Comparison of ENCODE assay signal across 17 cellular contexts in the genomic region with DNA sequence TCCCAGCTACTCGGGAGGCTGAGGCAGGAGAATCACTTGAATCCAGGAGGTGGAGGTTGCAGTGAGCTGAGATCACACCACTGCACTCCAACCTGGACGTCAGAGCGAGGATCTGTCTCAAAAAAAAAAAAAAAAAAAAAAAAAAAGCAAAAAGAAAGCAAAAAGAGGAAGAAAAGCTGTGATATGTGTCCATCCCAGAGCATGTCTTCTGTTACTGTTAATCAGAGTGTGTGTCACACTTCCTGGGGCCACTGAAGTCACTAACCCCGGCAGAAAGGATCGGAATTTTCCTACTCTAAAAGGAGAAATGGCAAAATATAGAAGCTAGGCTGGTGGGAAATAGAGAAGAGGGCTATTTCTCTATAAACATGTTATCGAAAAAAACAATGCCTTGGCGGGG. TPM values are rescaled to one million over a fixed set of nuclear protein-coding genes. Genes with fewer than 3 reads are reported as not detected.
DNase-seq lines count a peak whose midpoint lies in the region; ATAC-seq and TF ChIP-seq lines count a peak whose summit lies in the region.
"Had no signal": no experiment of that assay in that cellular context is flagged by ENCODE, and none has a peak within 500 bp of the region (broad histone marks: within the 10 kb centered on the region; RNA-seq: fewer than 3 reads in every experiment).

No MANE protein-coding gene starts in this region.

- no peak for TF ChIP-seq POLR2A in heart left ventricle (IDR thresholded peaks at IDR 0.05)
- TF ChIP-seq POLR2A in thyroid gland (IDR thresholded peaks at IDR 0.05), result no peak

- H3K4me3 ChIP-seq in heart left ventricle (no peak overlapping the region), left ventricle myocardium inferior (no peak overlapping the region), left lung (no peak overlapping the region), upper lobe of right lung (no peak overlapping the region), thyroid gland (replicated peaks in 1 of 3) (no peak overlapping the region)
- H3K4me3 ChIP-seq: SJCRH30, skin epidermis, testis had no signal

- H3K9me3 ChIP-seq in heart left ventricle, result no peaks in the 10 kb centered on the region
- H3K9me3 ChIP-seq in left ventricle myocardium inferior (replicated peaks), result no peaks in the 10 kb centered on the region
- no peaks in the 10 kb centered on the region for H3K9me3 ChIP-seq in left lung
- H3K9me3 ChIP-seq in upper lobe of right lung, result no peaks in the 10 kb centered on the region
- no peaks in the 10 kb centered on the region for H3K9me3 ChIP-seq in thyroid gland
- H3K9me3 ChIP-seq: SJCRH30, testis had no signal

- ATAC-seq in heart left ventricle (peak in 3 of 4 donors; percentile 22 to 71 (median 57)), left lung (peak; percentile 79), upper lobe of right lung (peak; percentile 86), GM18873 (IDR thresholded peaks at IDR 0.05; ENCODE audit: low FRiP score, unreplicated experiment) (no peak), HG03460 (IDR thresholded peaks at IDR 0.05; ENCODE audit: unreplicated experiment) (no peak)
- ATAC-seq: WTC11 had no signal

- intact Hi-C loops in heart left ventricle (cut with DNase I) (no loop called here), left ventricle myocardium inferior (cut with micrococcal nuclease) (no loop called here), left lung (cut with DNase I) (no loop called here), upper lobe of right lung (cut with DNase I) (no loop called here), thyroid gland (cut with DNase I) (no loop called here)

- H3K27ac ChIP-seq in heart left ventricle (peak overlapping the region in 4 of 12 donors; percentile 20 to 86 (median 38)), left ventricle myocardium inferior (replicated peaks) (no peak overlapping the region), left lung (peak overlapping the region in 1 of 2 donors; percentile 86), upper lobe of right lung (no peak overlapping the region), thyroid gland (no peak overlapping the region)
- H3K27ac ChIP-seq: SJCRH30, testis had no signal

- no peak for TF ChIP-seq CTCF in heart left ventricle (IDR thresholded peaks at IDR 0.05)
- no peak for TF ChIP-seq CTCF in left ventricle myocardium inferior (IDR thresholded peaks at IDR 0.05; ENCODE audit: borderline replicate concordance)
- TF ChIP-seq CTCF in left lung (IDR thresholded peaks at IDR 0.05), result no peak
- no peak for TF ChIP-seq CTCF in upper lobe of right lung (IDR thresholded peaks at IDR 0.05)
- TF ChIP-seq CTCF in thyroid gland (IDR thresholded peaks at IDR 0.05), result no peak

- H3K36me3 ChIP-seq in heart left ventricle (peaks cover 0 to 10% (median 0%) of the 10 kb centered on the region in 9 donors), left ventricle myocardium inferior (no peaks in the 10 kb centered on the region), left lung (peaks cover 0 to 22% of the 10 kb centered on the region in 2 donors), upper lobe of right lung (no peaks in the 10 kb centered on the region), thyroid gland (no peaks in the 10 kb centered on the region)
- H3K36me3 ChIP-seq: SJCRH30 had no signal

- 61 to 69% (median 66%) methylated on average over 7 of the region's 7 CpGs for WGBS in heart left ventricle, 4 donors
- 85 to 87% methylated on average over 7 of the region's 7 CpGs for WGBS in thyroid gland, 2 donors

- H3K4me1 ChIP-seq in heart left ventricle (peaks cover 0 to 77% (median 0%) of the 10 kb centered on the region in 12 donors), left ventricle myocardium inferior (no peaks in the 10 kb centered on the region), left lung (peaks cover 0 to 92% of the 10 kb centered on the region in 2 donors), upper lobe of right lung (no peaks in the 10 kb centered on the region), thyroid gland (no peaks in the 10 kb centered on the region)
- H3K4me1 ChIP-seq: SJCRH30, testis had no signal

- H3K27me3 ChIP-seq in heart left ventricle (no peaks in the 10 kb centered on the region), left ventricle myocardium inferior (ENCODE audit: low read depth) (peaks cover 4% of the 10 kb centered on the region), left lung (no peaks in the 10 kb centered on the region), upper lobe of right lung (no peaks in the 10 kb centered on the region), thyroid gland (no peaks in the 10 kb centered on the region)
- H3K27me3 ChIP-seq: SJCRH30, testis had no signal

- DNase-seq in heart left ventricle, result no peak
- DNase-seq in left ventricle myocardium inferior, result no peak
- DNase-seq in SIG-M5 (lab: John Stamatoyannopoulos, UW), result peak; percentile 83
- no peak for DNase-seq in left lung
- no peak for DNase-seq in upper lobe of right lung
- DNase-seq in thyroid gland, result no peak
- DNase-seq: activated CD8-positive, alpha-beta memory T cell treated with anti-CD3 and anti-CD28 coated beads, Interleukin-2, amount 50 U/mL, for 4 hours; NCI-H1694; NCI-H526; SJCRH30; testis had no signal

RNA-seq across cellular contexts. Expression of a gene that starts 11.9 kb away (rescaled TPM):
- 10 to 100 TPM in 2 of 9 donors, 1 to 10 TPM in 7; 1.4 to 37.9 (median 6.1) TPM for total RNA-seq in heart left ventricle
- polyA plus RNA-seq in heart left ventricle, result 1 to 10 TPM; 1.3 to 1.8 TPM
- total RNA-seq in left ventricle myocardium inferior, result 5.4 TPM
- total RNA-seq in left lung, result 10 to 100 TPM; 19.2 to 91.3 TPM
- total RNA-seq in upper lobe of right lung, result 65.2 TPM
- 10 to 100 TPM in 3 of 4 donors, 1 to 10 TPM in 1; 8.6 to 13.9 (median 12.0) TPM for total RNA-seq in thyroid gland
- total RNA-seq: endothelial cell of umbilical vein had no signal
- polyA plus RNA-seq: keratinocyte had no signal

Comparison
In these comparisons a context has a peak if more than half of its experiments do, and no peak if none do; other contexts are left out.
1. ATAC-seq: peak in heart left ventricle (3 of 4), left lung (single experiment) and upper lobe of right lung (single experiment); none in GM18873 (single experiment) and HG03460 (single experiment).